ENCODE assay signal across 8 cellular contexts in genomic region chr17:21253646-21254441, GRCh38. TPM values are rescaled to one million over a fixed set of nuclear protein-coding genes. Genes with fewer than 3 reads are reported as not detected.
DNase-seq lines count a peak whose midpoint lies in the region; ATAC-seq and TF ChIP-seq lines count a peak whose summit lies in the region.

No MANE protein-coding gene starts in this region.

- H3K4me1 Mint-ChIP-seq in effector memory CD8-positive, alpha-beta T cell (ENCODE audit: low read depth in 2 of 2) = peaks cover 36 to 50% of the 10 kb centered on the region in 2 donors
- H3K4me1 Mint-ChIP-seq in neural crest cell = peaks cover 13% of the 10 kb centered on the region

- H3K27ac Mint-ChIP-seq in effector memory CD8-positive, alpha-beta T cell = peak overlapping the region; percentile 91 to 96
- no peak overlapping the region for H3K27ac Mint-ChIP-seq in neural crest cell (ENCODE audit: unreplicated experiment)

- H3K27me3 Mint-ChIP-seq in effector memory CD8-positive, alpha-beta T cell = peaks cover 0 to 6% of the 10 kb centered on the region in 2 donors
- peaks cover 5% of the 10 kb centered on the region for H3K27me3 Mint-ChIP-seq in neural crest cell (ENCODE audit: low read depth)

- peaks cover 8% of the 10 kb centered on the region for H3K36me3 Mint-ChIP-seq in effector memory CD8-positive, alpha-beta T cell (ENCODE audit: insufficient read depth)
- H3K36me3 Mint-ChIP-seq in neural crest cell (ENCODE audit: low read depth) = no peaks in the 10 kb centered on the region

- no peaks in the 10 kb centered on the region for H3K9me3 Mint-ChIP-seq in effector memory CD8-positive, alpha-beta T cell
- no peaks in the 10 kb centered on the region for H3K9me3 Mint-ChIP-seq in neural crest cell

- TF ChIP-seq CTCF in LNCaP clone FGC (IDR thresholded peaks at IDR 0.05; ENCODE audit: control insufficient read depth, extremely low read depth, insufficient read depth) (no peak), neural crest cell (conservative IDR thresholded peaks at IDR 0.05) (no peak)

- peak overlapping the region; percentile 84 to 86 for H3K4me3 Mint-ChIP-seq in effector memory CD8-positive, alpha-beta T cell
- peak overlapping the region; percentile 92 for H3K4me3 Mint-ChIP-seq in neural crest cell

- DNase-seq in LNCaP clone FGC (ENCODE audit: low read depth) = no peak
- no peak for DNase-seq in effector memory CD8-positive, alpha-beta T cell
- no peak for DNase-seq in neural crest cell (ENCODE audit: low read depth, low spot score)
- DNase-seq in NCI-H526 treated with DMSO at 0.1 percent for 48 hours (lab: John Stamatoyannopoulos, UW) = no peak
- no peak for DNase-seq in D341Med (ENCODE audit: low spot score)
- no peak for DNase-seq in retina
- DNase-seq in epidermal melanocyte (ENCODE audit: insufficient read length, low spot score) = no peak

- peak; percentile 21 for ATAC-seq in GM19035 (IDR thresholded peaks at IDR 0.05; ENCODE audit: unreplicated experiment)
- ATAC-seq in effector memory CD8-positive, alpha-beta T cell (replicated peaks) = peak; percentile 9

- peak overlapping the region; percentile 57 for H3K4me3 ChIP-seq in LNCaP clone FGC (ENCODE audit: low read depth, low read length)

RNA-seq across cellular contexts. Expression of gene NATD1, which starts 0.6 kb away (rescaled TPM):
- total RNA-seq in neural crest cell = 6.3 and 6.7 TPM in 2 replicates

RNA-seq across cellular contexts. Expression of gene MAP2K3, which starts 30.7 kb away (rescaled TPM):
- 19.4 and 20.3 TPM in 2 replicates for total RNA-seq in neural crest cell

RNA-seq across cellular contexts. Expression of gene TMEM11, which starts 39.9 kb away (rescaled TPM):
- total RNA-seq in neural crest cell = 31.3 and 31.6 TPM in 2 replicates
